1 cellular context compared by ENCODE assay signal in genomic region chr21:36322083-36322424, GRCh38.
TF ChIP-seq lines count a peak whose summit lies in the region.

No MANE protein-coding gene starts in this region.

TF ChIP-seq in HepG2, 621 proteins besides CTCF, POLR2A, EP300 and RAD21 (continued from another document):
- TF ChIP-seq, protein P1, sequence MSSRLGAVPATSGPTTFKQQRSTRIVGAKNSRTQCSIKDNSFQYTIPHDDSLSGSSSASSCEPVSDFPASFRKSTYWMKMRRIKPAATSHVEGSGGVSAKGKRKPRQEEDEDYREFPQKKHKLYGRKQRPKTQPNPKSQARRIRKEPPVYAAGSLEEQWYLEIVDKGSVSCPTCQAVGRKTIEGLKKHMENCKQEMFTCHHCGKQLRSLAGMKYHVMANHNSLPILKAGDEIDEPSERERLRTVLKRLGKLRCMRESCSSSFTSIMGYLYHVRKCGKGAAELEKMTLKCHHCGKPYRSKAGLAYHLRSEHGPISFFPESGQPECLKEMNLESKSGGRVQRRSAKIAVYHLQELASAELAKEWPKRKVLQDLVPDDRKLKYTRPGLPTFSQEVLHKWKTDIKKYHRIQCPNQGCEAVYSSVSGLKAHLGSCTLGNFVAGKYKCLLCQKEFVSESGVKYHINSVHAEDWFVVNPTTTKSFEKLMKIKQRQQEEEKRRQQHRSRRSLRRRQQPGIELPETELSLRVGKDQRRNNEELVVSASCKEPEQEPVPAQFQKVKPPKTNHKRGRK (CRISPR knock-in tag; IDR thresholded peaks at IDR 0.05), result no peak
- no peak for TF ChIP-seq ZNF136 (CRISPR knock-in tag; IDR thresholded peaks at IDR 0.05; ENCODE audit: low read depth)
TF ChIP-seq in HepG2: peak in this region for 0.
